18 cellular contexts compared by ENCODE assay signal in genomic region chr22:37293172-37293571, GRCh38. TPM values are rescaled to one million over a fixed set of nuclear protein-coding genes. Genes with fewer than 3 reads are reported as not detected.
"Had no signal": no experiment of that assay in that cellular context is flagged by ENCODE, and none has a peak within 500 bp of the region (broad histone marks: within the 10 kb centered on the region; RNA-seq: fewer than 3 reads in every experiment).

No MANE protein-coding gene starts in this region.

- H3K27me3 ChIP-seq: brain microvascular endothelial cell had no signal

- FAIRE-seq: endometrium, TTC549, urothelium cell line had no signal

- H3K27me3 Mint-ChIP-seq: stimulated activated naive CD8-positive, alpha-beta T cell treated with anti-CD3 and anti-CD28 coated beads, Interleukin-15, amount 100 ng/mL, for 72 hours had no signal

- H3K27ac Mint-ChIP-seq: nephron progenitor cell had no signal

- H3K27ac ChIP-seq: brain microvascular endothelial cell, esophagus muscularis mucosa, lower lobe of right lung, thoracic aorta had no signal

- H3K4me3 Mint-ChIP-seq: activated T-cell treated with anti-CD3 and anti-CD28 coated beads, Interleukin-2, amount 50 U/mL, for 72 hours; immature natural killer cell; nephron progenitor cell; stimulated activated naive CD8-positive, alpha-beta T cell treated with anti-CD3 and anti-CD28 coated beads, Interleukin-15, amount 100 ng/mL, for 72 hours had no signal

- ATAC-seq: activated T-cell treated with anti-CD3 and anti-CD28 coated beads, Interleukin-2, amount 50 U/mL, for 72 hours; lower lobe of right lung; SK-N-SH treated with all-trans-retinoic acid at 6 μM for 48 hours; stimulated activated naive CD8-positive, alpha-beta T cell treated with anti-CD3 and anti-CD28 coated beads, Interleukin-15, amount 100 ng/mL, for 72 hours had no signal

- H3K9me3 ChIP-seq: esophagus muscularis mucosa, lower lobe of right lung, thoracic aorta had no signal

- H3K4me3 ChIP-seq: esophagus muscularis mucosa, lower lobe of right lung, thoracic aorta had no signal

- DNase-seq: activated CD4-positive, CD25-positive, alpha-beta regulatory T cell; activated gamma-delta T cell treated with Interleukin-2 at 50 U/mL for 16 hours; activated T-cell treated with anti-CD3 and anti-CD28 coated beads, Interleukin-2, amount 50 U/mL, for 72 hours; brain microvascular endothelial cell; glutamatergic neuron; immature natural killer cell; lower lobe of right lung; nephron progenitor cell; stimulated activated CD4-positive, alpha-beta T cell treated with anti-CD3 and anti-CD28 coated beads, Interleukin-12 subunit alpha, Interleukin-12 subunit beta, amount 100 ng/mL, for 4 hours; stimulated activated naive CD8-positive, alpha-beta T cell treated with anti-CD3 and anti-CD28 coated beads, Interleukin-15, amount 100 ng/mL, for 72 hours; T-helper 2 cell had no signal

- H3K36me3 ChIP-seq: brain microvascular endothelial cell, esophagus muscularis mucosa, thoracic aorta had no signal

- H3K9me3 Mint-ChIP-seq: activated T-cell treated with anti-CD3 and anti-CD28 coated beads, Interleukin-2, amount 50 U/mL, for 72 hours had no signal

RNA-seq across cellular contexts. Expression of gene CYTH4, which starts 10.9 kb away (rescaled TPM):
- total RNA-seq: osteocyte had no signal

RNA-seq across cellular contexts. Expression of gene RAC2, which starts 49.1 kb away (rescaled TPM):
- total RNA-seq: osteocyte had no signal
